8 cellular contexts compared by ENCODE assay signal in genomic region chr2:156341482-156342251, GRCh38. TPM values are rescaled to one million over a fixed set of nuclear protein-coding genes. Genes with fewer than 3 reads are reported as not detected.
DNase-seq lines count a peak whose midpoint lies in the region; TF ChIP-seq lines count a peak whose summit lies in the region.

No MANE protein-coding gene starts in this region.

- H3K9me3 Mint-ChIP-seq in neural crest cell, result no peaks in the 10 kb centered on the region

- TF ChIP-seq CTCF in neural crest cell (conservative IDR thresholded peaks at IDR 0.05), result no peak

- H3K4me1 Mint-ChIP-seq in neural crest cell, result peaks cover 55% of the 10 kb centered on the region

- peak overlapping the region; percentile 94 for H3K27ac Mint-ChIP-seq in neural crest cell (ENCODE audit: unreplicated experiment)

- peak; percentile 37; the same call in 1 of the 2 replicates for TF ChIP-seq POLR2A in Raji (IDR thresholded peaks at IDR 0.05; ENCODE audit: insufficient read depth, low read depth, low read length)

- H3K4me3 Mint-ChIP-seq in neural crest cell, result peak overlapping the region; percentile 92

- peaks cover 2% of the 10 kb centered on the region for H3K27me3 Mint-ChIP-seq in neural crest cell (ENCODE audit: low read depth)

- DNase-seq in EL (peak; percentile 96), GOT3 (lab: John Stamatoyannopoulos, UW) (peak; percentile 68), Kasumi-1 (lab: John Stamatoyannopoulos, UW) (peak; percentile 96 to 98), fibroblast of the conjunctiva (ENCODE audit: low read depth) (peak; percentile 90), neural crest cell (ENCODE audit: low read depth, low spot score) (peak; percentile 76), stromal cell of bone marrow (ENCODE audit: low read depth) (peak; percentile 91)
- DNase-seq in activated effector memory CD4-positive, alpha-beta T cell treated with anti-CD3 and anti-CD28 coated beads, Interleukin-2, amount 50 U/mL, for 16 hours, result peak; percentile 94

- H3K36me3 Mint-ChIP-seq in neural crest cell (ENCODE audit: low read depth), result no peaks in the 10 kb centered on the region

RNA-seq across cellular contexts. Expression of gene NR4A2, which starts 9.1 kb away (rescaled TPM):
- 7.8 and 7.9 TPM in 2 replicates for total RNA-seq in neural crest cell

Comparison
In these comparisons a context has a peak if more than half of its experiments do, and no peak if none do; other contexts are left out.
1. Peak in every context shown above with its lines: DNase-seq.